17 cellular contexts compared by ENCODE assay signal in the genomic region with DNA sequence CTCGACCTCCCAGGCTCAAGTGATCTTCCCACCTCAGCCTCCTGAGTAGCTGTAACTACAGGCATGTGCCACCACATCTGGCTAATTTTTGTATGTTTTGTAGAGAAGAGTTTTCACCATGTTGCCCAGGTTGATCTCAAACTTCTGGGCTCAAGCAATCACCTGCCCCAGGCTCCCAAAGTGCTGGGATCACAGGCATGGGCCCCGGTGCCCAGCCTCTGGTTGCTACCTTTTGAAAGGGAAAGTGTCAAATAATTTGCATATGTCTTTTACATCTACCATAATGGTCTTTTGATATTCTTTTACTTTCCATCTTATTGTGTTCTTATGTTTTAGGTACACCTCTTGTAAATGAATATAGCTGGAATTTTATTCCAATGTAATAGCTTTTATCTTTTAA.
"Had no signal": no experiment of that assay in that cellular context is flagged by ENCODE, and none has a peak within 500 bp of the region (broad histone marks: within the 10 kb centered on the region; RNA-seq: fewer than 3 reads in every experiment).

No MANE protein-coding gene starts in this region.

- H3K36me3 Mint-ChIP-seq: activated naive CD8-positive, alpha-beta T cell treated with anti-CD3 and anti-CD28 coated beads, Interleukin-2, amount 10 ng/mL, durations not matched to agents 7 days and 5 days; T-cell had no signal

- H3K36me3 ChIP-seq: ovary, tibial nerve, vagina had no signal

- H3K4me3 Mint-ChIP-seq: activated naive CD8-positive, alpha-beta T cell treated with anti-CD3 and anti-CD28 coated beads, Interleukin-2, amount 10 ng/mL, durations not matched to agents 7 days and 5 days; endodermal cell; nephron; T-cell had no signal

- H3K27ac ChIP-seq: dorsolateral prefrontal cortex, ovary, tibial nerve, vagina had no signal

- H3K4me1 Mint-ChIP-seq: activated naive CD8-positive, alpha-beta T cell treated with anti-CD3 and anti-CD28 coated beads, Interleukin-2, amount 10 ng/mL, durations not matched to agents 7 days and 5 days; T-cell had no signal

- H3K9me3 ChIP-seq: ovary, vagina had no signal

- H3K4me1 ChIP-seq: vagina had no signal

- H3K27ac Mint-ChIP-seq: activated naive CD8-positive, alpha-beta T cell treated with anti-CD3 and anti-CD28 coated beads, Interleukin-2, amount 10 ng/mL, durations not matched to agents 7 days and 5 days; endodermal cell; nephron; T-cell had no signal

- H3K4me3 ChIP-seq: dorsolateral prefrontal cortex, ovary, tibial nerve, vagina had no signal

- DNase-seq: activated CD4-positive, CD25-positive, alpha-beta regulatory T cell treated with anti-CD3 and anti-CD28 coated beads, Interleukin-2, amount 50 U/mL, for 72 hours; activated naive CD4-positive, alpha-beta T cell; activated naive CD8-positive, alpha-beta T cell treated with anti-CD3 and anti-CD28 coated beads, Interleukin-2, amount 10 ng/mL, durations not matched to agents 7 days and 5 days; anterior cingulate cortex; dorsolateral prefrontal cortex; endodermal cell; erythroblast; hypothalamus; ovary; stimulated activated CD4-positive, alpha-beta T cell treated with anti-CD3 and anti-CD28 coated beads, Interleukin-15, amount 100 ng/mL, for 24 hours; stimulated activated CD4-positive, alpha-beta T cell treated with anti-CD3 and anti-CD28 coated beads, Interleukin-4, amount 100 ng/mL, for 1 hour; stimulated activated naive CD4-positive, alpha-beta T cell; T-cell; T-helper 9 cell had no signal

- H3K27me3 ChIP-seq: dorsolateral prefrontal cortex, ovary, tibial nerve, vagina had no signal
